ENCODE assay signal across 8 cellular contexts in genomic region chr9:6667633-6668280, GRCh38. TPM values are rescaled to one million over a fixed set of nuclear protein-coding genes. Genes with fewer than 3 reads are reported as not detected.
DNase-seq lines count a peak whose midpoint lies in the region; ATAC-seq and TF ChIP-seq lines count a peak whose summit lies in the region.

No MANE protein-coding gene starts in this region.

- H3K4me3 Mint-ChIP-seq in mesothelial cell of epicardium, result no peak overlapping the region
- no peak overlapping the region for H3K4me3 Mint-ChIP-seq in stimulated activated effector memory CD8-positive, alpha-beta T cell treated with anti-CD3 and anti-CD28 coated beads, Interleukin-12 subunit alpha, Interleukin-12 subunit beta, amount 100 ng/mL, for 72 hours

- no peak overlapping the region for H3K27ac Mint-ChIP-seq in mesothelial cell of epicardium
- no peak overlapping the region for H3K27ac Mint-ChIP-seq in stimulated activated effector memory CD8-positive, alpha-beta T cell treated with anti-CD3 and anti-CD28 coated beads, Interleukin-12 subunit alpha, Interleukin-12 subunit beta, amount 100 ng/mL, for 72 hours

- no peaks in the 10 kb centered on the region for H3K4me1 Mint-ChIP-seq in mesothelial cell of epicardium
- no peaks in the 10 kb centered on the region for H3K4me1 Mint-ChIP-seq in stimulated activated effector memory CD8-positive, alpha-beta T cell treated with anti-CD3 and anti-CD28 coated beads, Interleukin-12 subunit alpha, Interleukin-12 subunit beta, amount 100 ng/mL, for 72 hours

- no peaks in the 10 kb centered on the region for H3K36me3 Mint-ChIP-seq in mesothelial cell of epicardium
- no peaks in the 10 kb centered on the region for H3K36me3 Mint-ChIP-seq in stimulated activated effector memory CD8-positive, alpha-beta T cell treated with anti-CD3 and anti-CD28 coated beads, Interleukin-12 subunit alpha, Interleukin-12 subunit beta, amount 100 ng/mL, for 72 hours

- H3K27me3 Mint-ChIP-seq in mesothelial cell of epicardium (ENCODE audit: low read depth), result no peaks in the 10 kb centered on the region

- H3K9me3 Mint-ChIP-seq in mesothelial cell of epicardium, result no peaks in the 10 kb centered on the region
- H3K9me3 Mint-ChIP-seq in stimulated activated effector memory CD8-positive, alpha-beta T cell treated with anti-CD3 and anti-CD28 coated beads, Interleukin-12 subunit alpha, Interleukin-12 subunit beta, amount 100 ng/mL, for 72 hours, result no peaks in the 10 kb centered on the region

- TF ChIP-seq CTCF in cardiac fibroblast (IDR thresholded peaks at IDR 0.05; ENCODE audit: low read depth, low read length) (peak; percentile 58), mesothelial cell of epicardium (IDR thresholded peaks at IDR 0.05; ENCODE audit: unreplicated experiment) (peak; percentile 49)

- peak; percentile 71 for DNase-seq in NCI-H82 (lab: John Stamatoyannopoulos, UW)
- DNase-seq in NCI-H82 treated with DMSO at 0.1 percent for 48 hours (lab: John Stamatoyannopoulos, UW; ENCODE audit: unreplicated experiment), result no peak
- DNase-seq in NCI-H1694 (lab: John Stamatoyannopoulos, UW), result peak; percentile 61
- DNase-seq in cardiac fibroblast (ENCODE audit: low read depth in 2 of 2), result peak; percentile 49 to 50
- DNase-seq in mesothelial cell of epicardium (ENCODE audit: low spot score in 2 of 2, unreplicated experiment in 2 of 2), result no peak
- DNase-seq in stimulated activated effector memory CD8-positive, alpha-beta T cell treated with anti-CD3 and anti-CD28 coated beads, Interleukin-12 subunit alpha, Interleukin-12 subunit beta, amount 100 ng/mL, for 72 hours (ENCODE audit: low spot score in 2 of 2), result no peak

- H3K4me3 ChIP-seq in cardiac fibroblast (replicated peaks in 1 of 2; ENCODE audit: low read depth in 2 of 2, low read length in 2 of 2), result no peak overlapping the region

- no peak for ATAC-seq in stimulated activated effector memory CD8-positive, alpha-beta T cell treated with anti-CD3 and anti-CD28 coated beads, Interleukin-12 subunit alpha, Interleukin-12 subunit beta, amount 100 ng/mL, for 72 hours
- ATAC-seq in HG03520 (IDR thresholded peaks at IDR 0.05; ENCODE audit: unreplicated experiment) (no peak), HG02981 (IDR thresholded peaks at IDR 0.05; ENCODE audit: unreplicated experiment) (no peak)

RNA-seq across cellular contexts. Expression of gene GLDC, which starts 22.2 kb away (rescaled TPM):
- total RNA-seq in mesothelial cell of epicardium, result 1.0 to 2.0 TPM (median 1.5 TPM) in 3 replicates

Comparison
In these comparisons a context has a peak if more than half of its experiments do, and no peak if none do; other contexts are left out.
1. DNase-seq: peak in NCI-H82 (single experiment), NCI-H1694 (single experiment) and cardiac fibroblast (2 of 2); none in NCI-H82 treated with DMSO at 0.1 percent for 48 hours (single experiment), mesothelial cell of epicardium (0 of 2) and stimulated activated effector memory CD8-positive, alpha-beta T cell treated with anti-CD3 and anti-CD28 coated beads, Interleukin-12 subunit alpha, Interleukin-12 subunit beta, amount 100 ng/mL, for 72 hours (0 of 2).